ENCODE assay signal across 8 cellular contexts in genomic region chr17:80035937-80036714, GRCh38. TPM values are rescaled to one million over a fixed set of nuclear protein-coding genes. Genes with fewer than 3 reads are reported as not detected.
DNase-seq lines count a peak whose midpoint lies in the region; ATAC-seq and TF ChIP-seq lines count a peak whose summit lies in the region.

A gene with protein sequence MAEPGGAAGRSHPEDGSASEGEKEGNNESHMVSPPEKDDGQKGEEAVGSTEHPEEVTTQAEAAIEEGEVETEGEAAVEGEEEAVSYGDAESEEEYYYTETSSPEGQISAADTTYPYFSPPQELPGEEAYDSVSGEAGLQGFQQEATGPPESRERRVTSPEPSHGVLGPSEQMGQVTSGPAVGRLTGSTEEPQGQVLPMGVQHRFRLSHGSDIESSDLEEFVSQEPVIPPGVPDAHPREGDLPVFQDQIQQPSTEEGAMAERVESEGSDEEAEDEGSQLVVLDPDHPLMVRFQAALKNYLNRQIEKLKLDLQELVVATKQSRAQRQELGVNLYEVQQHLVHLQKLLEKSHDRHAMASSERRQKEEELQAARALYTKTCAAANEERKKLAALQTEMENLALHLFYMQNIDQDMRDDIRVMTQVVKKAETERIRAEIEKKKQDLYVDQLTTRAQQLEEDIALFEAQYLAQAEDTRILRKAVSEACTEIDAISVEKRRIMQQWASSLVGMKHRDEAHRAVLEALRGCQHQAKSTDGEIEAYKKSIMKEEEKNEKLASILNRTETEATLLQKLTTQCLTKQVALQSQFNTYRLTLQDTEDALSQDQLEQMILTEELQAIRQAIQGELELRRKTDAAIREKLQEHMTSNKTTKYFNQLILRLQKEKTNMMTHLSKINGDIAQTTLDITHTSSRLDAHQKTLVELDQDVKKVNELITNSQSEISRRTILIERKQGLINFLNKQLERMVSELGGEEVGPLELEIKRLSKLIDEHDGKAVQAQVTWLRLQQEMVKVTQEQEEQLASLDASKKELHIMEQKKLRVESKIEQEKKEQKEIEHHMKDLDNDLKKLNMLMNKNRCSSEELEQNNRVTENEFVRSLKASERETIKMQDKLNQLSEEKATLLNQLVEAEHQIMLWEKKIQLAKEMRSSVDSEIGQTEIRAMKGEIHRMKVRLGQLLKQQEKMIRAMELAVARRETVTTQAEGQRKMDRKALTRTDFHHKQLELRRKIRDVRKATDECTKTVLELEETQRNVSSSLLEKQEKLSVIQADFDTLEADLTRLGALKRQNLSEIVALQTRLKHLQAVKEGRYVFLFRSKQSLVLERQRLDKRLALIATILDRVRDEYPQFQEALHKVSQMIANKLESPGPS (plus strand): TSS chr17:80036642. CDS start chr17:80036663, 21 bp downstream.

- no peaks in the 10 kb centered on the region for H3K36me3 ChIP-seq in A673 (ENCODE audit: insufficient read depth, low read length, poor library complexity, severe bottlenecking)
- 0 out of 2 replicates have a peak, but pooled peaks cover 3% of the 10 kb centered on the region for H3K36me3 ChIP-seq in SJSA1
- no peaks in the 10 kb centered on the region for H3K36me3 ChIP-seq in neutrophil

- BruUV-seq in A673 (replicated peaks; lab: Mats Ljungman, UMichigan), result no TSS peak

- H3K36me3 Mint-ChIP-seq in activated naive CD4-positive, alpha-beta T cell treated with anti-CD3 and anti-CD28 coated beads for 36 hours (ENCODE audit: low read depth), result no peaks in the 10 kb centered on the region

- no peaks in the 10 kb centered on the region for H3K27me3 ChIP-seq in A673 (replicated peaks; ENCODE audit: insufficient read depth, low read depth, low read length, poor library complexity)
- no peaks in the 10 kb centered on the region; the same call in 1 of the 2 replicates for H3K27me3 ChIP-seq in SJSA1 (replicated peaks)
- peaks cover 94% of the 10 kb centered on the region for H3K27me3 ChIP-seq in neutrophil

- TF ChIP-seq CTCF in A673 (conservative IDR thresholded peaks at IDR 0.05; ENCODE audit: low read depth, low read length), result peak; percentile 32; the same call in 1 of the 2 replicates
- TF ChIP-seq CTCF in neutrophil (IDR thresholded peaks at IDR 0.05), result no peak

- no peak within 1 kb of the TSS for H3K27ac Mint-ChIP-seq in activated naive CD4-positive, alpha-beta T cell treated with anti-CD3 and anti-CD28 coated beads for 36 hours

- peak within 1 kb of the TSS; percentile 80 for H3K4me3 Mint-ChIP-seq in activated naive CD4-positive, alpha-beta T cell treated with anti-CD3 and anti-CD28 coated beads for 36 hours

- H3K4me3 ChIP-seq in A673 (ENCODE audit: low read depth, low read length, poor library complexity, severe bottlenecking) (peak within 1 kb of the TSS; percentile 85), SJSA1 (peak within 1 kb of the TSS; percentile 67), neutrophil (ENCODE audit: low read depth in 1 of 2, low read length in 1 of 2) (peak within 1 kb of the TSS; percentile 57 to 59)

- POLR2A ChIA-PET in A673 (lab: Charles Lee; ENCODE audit: low non-redundant PET), result no interaction called here

- H3K4me1 Mint-ChIP-seq in activated naive CD4-positive, alpha-beta T cell treated with anti-CD3 and anti-CD28 coated beads for 36 hours (ENCODE audit: low read depth), result peaks cover 9% of the 10 kb centered on the region

- H3K27ac ChIP-seq in A673 (ENCODE audit: low read depth, low read length, poor library complexity, severe bottlenecking) (peak within 1 kb of the TSS; percentile 85), SJSA1 (peak within 1 kb of the TSS; percentile 89), neutrophil (no peak within 1 kb of the TSS), substantia nigra (ENCODE audit: low read depth, low read length, poor library complexity, severe bottlenecking) (peak within 1 kb of the TSS; percentile 76)

- H3K9me3 Mint-ChIP-seq in activated naive CD4-positive, alpha-beta T cell treated with anti-CD3 and anti-CD28 coated beads for 36 hours, result no peaks in the 10 kb centered on the region

- H3K4me1 ChIP-seq in A673 (ENCODE audit: insufficient read depth, low read length, poor library complexity, severe bottlenecking) (peaks cover 5% of the 10 kb centered on the region), SJSA1 (replicated peaks) (peaks cover 20% of the 10 kb centered on the region), neutrophil (ENCODE audit: control insufficient read depth in 1 of 2, insufficient read depth in 1 of 2, low read depth in 1 of 2, low read length in 1 of 2) (peaks cover 17 to 23% of the 10 kb centered on the region in 2 experiments)

- peaks cover 20% of the 10 kb centered on the region for H3K27me3 Mint-ChIP-seq in activated naive CD4-positive, alpha-beta T cell treated with anti-CD3 and anti-CD28 coated beads for 36 hours (ENCODE audit: low read depth)

- H3K9me3 ChIP-seq in A673 (ENCODE audit: low read depth, low read length, poor library complexity, severe bottlenecking) (no peaks in the 10 kb centered on the region), SJSA1 (replicated peaks) (no peaks in the 10 kb centered on the region), neutrophil (no peaks in the 10 kb centered on the region)

- ATAC-seq in GM19023 (IDR thresholded peaks at IDR 0.05; ENCODE audit: unreplicated experiment), result peak; percentile 79

- intact Hi-C loops in A673 (cut with micrococcal nuclease; ENCODE audit: unreplicated experiment), result no loop called here
- intact Hi-C loops in activated naive CD4-positive, alpha-beta T cell treated with anti-CD3 and anti-CD28 coated beads for 36 hours (cut with micrococcal nuclease), result no loop called here

- CTCF ChIA-PET in A673 (lab: Charles Lee), result no interaction called here
- CTCF ChIA-PET in activated naive CD4-positive, alpha-beta T cell treated with anti-CD3 and anti-CD28 coated beads for 36 hours (lab: Charles Lee), result no interaction called here

- DNase-seq in A673 (ENCODE audit: low spot score) (peak; percentile 84), LoVo (ENCODE audit: low spot score) (peak; percentile 84), SJSA1 (ENCODE audit: low read depth in 1 of 2, low spot score in 2 of 2) (peak; percentile 93 to 94), germinal center (ENCODE audit: low spot score) (peak; percentile 80), substantia nigra (lab: John Stamatoyannopoulos, UW) (peak in 48 of 49 donors; percentile 18 to 84 (median 63))
- peak; percentile 61 for DNase-seq in activated naive CD4-positive, alpha-beta T cell treated with anti-CD3 and anti-CD28 coated beads for 36 hours

RNA-seq across cellular contexts. Expression of the gene that starts here (rescaled TPM):
- total RNA-seq in A673 (2021), result 3.5 and 6.4 TPM in 2 replicates
- 2.2 TPM in 1 of 2 replicates, not detected in the other for total RNA-seq in SJSA1 (2014; rRNA removed; shearing (Covaris generic))
- total RNA-seq in activated naive CD4-positive, alpha-beta T cell treated with anti-CD3 and anti-CD28 coated beads for 36 hours, result under 1 TPM in 1 of 2 experiments, not detected in 1; 0.32 TPM

Comparison
In these comparisons a context has a peak if more than half of its experiments do, and no peak if none do; other contexts are left out.
1. Peak in DNase-seq in activated naive CD4-positive, alpha-beta T cell treated with anti-CD3 and anti-CD28 coated beads for 36 hours; RNA of the gene not detected or under 1 TPM.